9 cellular contexts compared by ENCODE assay signal in genomic region chr12:92769124-92769901, GRCh38.
DNase-seq lines count a peak whose midpoint lies in the region; ATAC-seq and TF ChIP-seq lines count a peak whose summit lies in the region.
"Had no signal": no experiment of that assay in that cellular context is flagged by ENCODE, and none has a peak within 500 bp of the region (broad histone marks: within the 10 kb centered on the region; RNA-seq: fewer than 3 reads in every experiment).

No MANE protein-coding gene starts in this region.

- H3K27me3 Mint-ChIP-seq in activated T-helper 17 cell treated with anti-CD3 and anti-CD28 coated beads, Interleukin-2, amount 50 U/mL, for 72 hours, result no peaks in the 10 kb centered on the region

- CTCF ChIA-PET in A673 (lab: Charles Lee), result no interaction called here

- peaks cover 9 to 11% (median 10%) of the 10 kb centered on the region in 3 donors for H3K4me1 ChIP-seq in skeletal muscle tissue (ENCODE audit: control insufficient read depth in 3 of 3, insufficient read depth in 3 of 3, low read length in 3 of 3)
- H3K4me1 ChIP-seq in A673 (ENCODE audit: insufficient read depth, low read length, poor library complexity, severe bottlenecking), result peaks cover 40% of the 10 kb centered on the region

- no peaks in the 10 kb centered on the region for H3K36me3 ChIP-seq in skeletal muscle tissue (ENCODE audit: control insufficient read depth in 3 of 3, insufficient read depth in 3 of 3, low read length in 3 of 3)
- no peaks in the 10 kb centered on the region for H3K36me3 ChIP-seq in A673 (ENCODE audit: insufficient read depth, low read length, poor library complexity, severe bottlenecking)

- POLR2A ChIA-PET in A673 (lab: Charles Lee; ENCODE audit: low non-redundant PET), result no interaction called here

- DNase-seq in NCI-H1417 (lab: John Stamatoyannopoulos, UW) (peak in 2 of 3 experiments; percentile 10 to 51), NCI-H1417 treated with DMSO at 0.1 percent for 48 hours (lab: John Stamatoyannopoulos, UW) (no peak), A673 (ENCODE audit: low spot score) (no peak), NCI-H524 treated with DMSO at 0.1 percent for 48 hours (lab: John Stamatoyannopoulos, UW) (no peak)

- no TSS peak for BruUV-seq in A673 (replicated peaks; lab: Mats Ljungman, UMichigan)

- H3K9me3 ChIP-seq in skeletal muscle tissue (ENCODE audit: control insufficient read depth in 3 of 3, low read length in 3 of 3) (no peaks in the 10 kb centered on the region), A673 (ENCODE audit: low read depth, low read length, poor library complexity, severe bottlenecking) (no peaks in the 10 kb centered on the region)

- H3K4me3 Mint-ChIP-seq in activated T-helper 17 cell treated with anti-CD3 and anti-CD28 coated beads, Interleukin-2, amount 50 U/mL, for 72 hours, result no peak overlapping the region

- H3K27ac ChIP-seq in skeletal muscle tissue (ENCODE audit: low read depth, low read length) (peak overlapping the region; percentile 65), A673 (ENCODE audit: low read depth, low read length, poor library complexity, severe bottlenecking) (no peak overlapping the region)
- H3K27ac ChIP-seq: 22Rv1 had no signal

- H3K27me3 ChIP-seq in skeletal muscle tissue (ENCODE audit: control insufficient read depth in 3 of 3, insufficient read depth in 3 of 3, low read length in 3 of 3) (no peaks in the 10 kb centered on the region), A673 (replicated peaks; ENCODE audit: insufficient read depth, low read depth, low read length, poor library complexity) (no peaks in the 10 kb centered on the region)

- H3K36me3 Mint-ChIP-seq in activated T-helper 17 cell treated with anti-CD3 and anti-CD28 coated beads, Interleukin-2, amount 50 U/mL, for 72 hours (ENCODE audit: low read depth), result peaks cover 5% of the 10 kb centered on the region

- H3K4me1 Mint-ChIP-seq in activated T-helper 17 cell treated with anti-CD3 and anti-CD28 coated beads, Interleukin-2, amount 50 U/mL, for 72 hours, result no peaks in the 10 kb centered on the region

- H3K9ac ChIP-seq in skeletal muscle tissue (ENCODE audit: low read depth in 1 of 3, low read length in 3 of 3), result peak overlapping the region in 1 of 3 donors; percentile 28

- H3K9me3 Mint-ChIP-seq in activated T-helper 17 cell treated with anti-CD3 and anti-CD28 coated beads, Interleukin-2, amount 50 U/mL, for 72 hours, result no peaks in the 10 kb centered on the region

- intact Hi-C loops in A673 (cut with micrococcal nuclease; ENCODE audit: unreplicated experiment), result no loop called here

- ATAC-seq in HG03103 (IDR thresholded peaks at IDR 0.05; ENCODE audit: low read depth, unreplicated experiment) (peak; percentile 89), GM19452 (IDR thresholded peaks at IDR 0.05; ENCODE audit: unreplicated experiment) (no peak)
- peak; percentile 48 for ATAC-seq in activated T-helper 17 cell treated with anti-CD3 and anti-CD28 coated beads, Interleukin-2, amount 50 U/mL, for 72 hours (replicated peaks)

- H3K4me3 ChIP-seq in skeletal muscle tissue (ENCODE audit: low read length in 3 of 3) (no peak overlapping the region), A673 (ENCODE audit: low read depth, low read length, poor library complexity, severe bottlenecking) (no peak overlapping the region)

- no peak overlapping the region for H3K27ac Mint-ChIP-seq in activated T-helper 17 cell treated with anti-CD3 and anti-CD28 coated beads, Interleukin-2, amount 50 U/mL, for 72 hours

- no peak for TF ChIP-seq CTCF in A673 (conservative IDR thresholded peaks at IDR 0.05; ENCODE audit: low read depth, low read length)

Comparison
In these comparisons a context has a peak if more than half of its experiments do, and no peak if none do; other contexts are left out.
1. DNase-seq: peak in NCI-H1417 (2 of 3); none in NCI-H1417 treated with DMSO at 0.1 percent for 48 hours (single experiment), A673 (single experiment) and NCI-H524 treated with DMSO at 0.1 percent for 48 hours (single experiment).